In the genomic region with DNA sequence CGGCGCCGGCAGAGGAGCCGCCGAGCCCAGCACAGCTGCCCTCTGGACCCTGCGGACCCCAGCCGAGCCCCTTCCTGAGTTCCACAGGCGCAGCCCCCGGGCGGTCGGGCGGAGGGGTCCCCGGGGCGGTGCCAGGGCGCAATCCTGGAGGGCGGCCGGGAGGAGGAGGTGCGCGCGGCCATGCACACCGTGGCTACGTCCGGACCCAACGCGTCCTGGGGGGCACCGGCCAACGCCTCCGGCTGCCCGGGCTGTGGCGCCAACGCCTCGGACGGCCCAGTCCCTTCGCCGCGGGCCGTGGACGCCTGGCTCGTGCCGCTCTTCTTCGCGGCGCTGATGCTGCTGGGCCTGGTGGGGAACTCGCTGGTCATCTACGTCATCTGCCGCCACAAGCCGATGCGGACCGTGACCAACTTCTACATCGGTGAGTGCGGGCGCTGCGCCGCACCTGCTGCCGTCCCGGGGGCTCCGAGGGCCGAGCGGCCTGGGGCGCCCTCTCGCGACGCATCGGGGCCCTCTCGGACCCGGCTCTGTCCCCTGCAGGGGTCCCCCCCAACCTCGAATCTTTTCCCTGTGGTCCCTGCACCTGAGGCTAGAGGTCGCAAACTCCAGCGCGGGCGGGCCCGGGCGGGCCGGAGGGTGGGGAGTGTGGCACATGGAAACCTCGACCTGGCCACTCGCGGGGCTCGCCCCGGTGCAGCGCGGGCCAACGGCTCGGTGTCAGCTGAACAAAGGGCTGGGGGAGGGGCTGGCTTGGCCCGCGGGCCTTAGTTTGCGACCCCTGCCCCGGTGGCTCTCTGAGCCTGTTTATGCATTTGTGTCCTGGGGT, we compare ENCODE assay signal across 1 cellular context.
TF ChIP-seq lines count a peak whose summit lies in the region.

A gene (plus strand): TSS at position 11 of the 829 bp plus-strand sequence. CDS start 170 bp downstream, at position 181.

TF ChIP-seq in HepG2, 621 proteins besides CTCF, POLR2A, EP300 and RAD21 (continued from another document and continues in another):
- TF ChIP-seq, protein P1, sequence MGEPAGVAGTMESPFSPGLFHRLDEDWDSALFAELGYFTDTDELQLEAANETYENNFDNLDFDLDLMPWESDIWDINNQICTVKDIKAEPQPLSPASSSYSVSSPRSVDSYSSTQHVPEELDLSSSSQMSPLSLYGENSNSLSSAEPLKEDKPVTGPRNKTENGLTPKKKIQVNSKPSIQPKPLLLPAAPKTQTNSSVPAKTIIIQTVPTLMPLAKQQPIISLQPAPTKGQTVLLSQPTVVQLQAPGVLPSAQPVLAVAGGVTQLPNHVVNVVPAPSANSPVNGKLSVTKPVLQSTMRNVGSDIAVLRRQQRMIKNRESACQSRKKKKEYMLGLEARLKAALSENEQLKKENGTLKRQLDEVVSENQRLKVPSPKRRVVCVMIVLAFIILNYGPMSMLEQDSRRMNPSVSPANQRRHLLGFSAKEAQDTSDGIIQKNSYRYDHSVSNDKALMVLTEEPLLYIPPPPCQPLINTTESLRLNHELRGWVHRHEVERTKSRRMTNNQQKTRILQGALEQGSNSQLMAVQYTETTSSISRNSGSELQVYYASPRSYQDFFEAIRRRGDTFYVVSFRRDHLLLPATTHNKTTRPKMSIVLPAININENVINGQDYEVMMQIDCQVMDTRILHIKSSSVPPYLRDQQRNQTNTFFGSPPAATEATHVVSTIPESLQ (CRISPR knock-in tag; conservative IDR thresholded peaks at IDR 0.05) = no peak
- TF ChIP-seq ZNF33B (CRISPR knock-in tag; IDR thresholded peaks at IDR 0.05) (no peak), SATB2 (CRISPR knock-in tag; IDR thresholded peaks at IDR 0.05) (no peak), ZMYM3 (CRISPR knock-in tag; IDR thresholded peaks at IDR 0.05) (0 out of 2 replicates have a peak, but pooled peaks have one; percentile 12), ZNF256 (CRISPR knock-in tag; conservative IDR thresholded peaks at IDR 0.05) (no peak), CBX2 (IDR thresholded peaks at IDR 0.05; ENCODE audit: low read depth, low read length) (no peak), CBX2 (CRISPR knock-in tag; IDR thresholded peaks at IDR 0.05; ENCODE audit: low read depth) (no peak), KLF12 (CRISPR knock-in tag; IDR thresholded peaks at IDR 0.05; ENCODE audit: borderline replicate concordance) (peak; percentile 82), MEIS1 (CRISPR knock-in tag; IDR thresholded peaks at IDR 0.05; ENCODE audit: borderline replicate concordance) (no peak), TAF1 (CRISPR knock-in tag; IDR thresholded peaks at IDR 0.05) (0 out of 2 replicates have a peak, but pooled peaks have one; percentile 31), ZFP37 (CRISPR knock-in tag; IDR thresholded peaks at IDR 0.05; ENCODE audit: borderline replicate concordance) (no peak), GLI4 (CRISPR knock-in tag; IDR thresholded peaks at IDR 0.05; ENCODE audit: borderline replicate concordance) (no peak), ZNF644 (CRISPR knock-in tag; IDR thresholded peaks at IDR 0.05; ENCODE audit: low read depth) (no peak), SNAI1 (CRISPR knock-in tag; IDR thresholded peaks at IDR 0.05; ENCODE audit: borderline replicate concordance) (no peak; the same call in 1 of the 2 replicates), NKX3-1 (CRISPR knock-in tag; IDR thresholded peaks at IDR 0.05) (peak; percentile 35; the same call in 1 of the 2 replicates), PHF5A (CRISPR knock-in tag; IDR thresholded peaks at IDR 0.05; ENCODE audit: low read depth, unreplicated experiment) (peak; percentile 77), ZEB1 (IDR thresholded peaks at IDR 0.05; ENCODE audit: insufficient replicate concordance, low read depth) (peak; percentile 22), ELF3 (CRISPR knock-in tag; IDR thresholded peaks at IDR 0.05) (no peak), ZBTB38 (CRISPR knock-in tag; IDR thresholded peaks at IDR 0.05) (peak; percentile 90), ZNF34 (CRISPR knock-in tag; IDR thresholded peaks at IDR 0.05; ENCODE audit: borderline replicate concordance) (no peak), SP1 (IDR thresholded peaks at IDR 0.05) (no peak), SP1 (CRISPR knock-in tag; IDR thresholded peaks at IDR 0.05) (peak; percentile 51), ZNF83 (CRISPR knock-in tag; IDR thresholded peaks at IDR 0.05; ENCODE audit: borderline replicate concordance) (0 out of 2 replicates have a peak, but pooled peaks have one; percentile 45), MAFF (IDR thresholded peaks at IDR 0.05; ENCODE audit: low read depth, low read length) (no peak), ZNF335 (CRISPR knock-in tag; IDR thresholded peaks at IDR 0.05) (no peak), RBAK (CRISPR knock-in tag; IDR thresholded peaks at IDR 0.05) (no peak), SMYD3 (CRISPR knock-in tag; IDR thresholded peaks at IDR 0.05) (peak; percentile 65; the same call in 1 of the 2 replicates), ZNF773 (CRISPR knock-in tag; IDR thresholded peaks at IDR 0.05; ENCODE audit: borderline replicate concordance) (peak; percentile 51; the same call in 1 of the 2 replicates), KLF11 (CRISPR knock-in tag; IDR thresholded peaks at IDR 0.05) (0 out of 2 replicates have a peak, but pooled peaks have one; percentile 22), MAFK (conservative IDR thresholded peaks at IDR 0.05 in 1 of 2, IDR thresholded peaks at IDR 0.05 in 1 of 2; ENCODE audit: low read length in 2 of 2) (no peak), CBX1 (IDR thresholded peaks at IDR 0.05; ENCODE audit: low read depth) (no peak)
- TF ChIP-seq, protein P2, sequence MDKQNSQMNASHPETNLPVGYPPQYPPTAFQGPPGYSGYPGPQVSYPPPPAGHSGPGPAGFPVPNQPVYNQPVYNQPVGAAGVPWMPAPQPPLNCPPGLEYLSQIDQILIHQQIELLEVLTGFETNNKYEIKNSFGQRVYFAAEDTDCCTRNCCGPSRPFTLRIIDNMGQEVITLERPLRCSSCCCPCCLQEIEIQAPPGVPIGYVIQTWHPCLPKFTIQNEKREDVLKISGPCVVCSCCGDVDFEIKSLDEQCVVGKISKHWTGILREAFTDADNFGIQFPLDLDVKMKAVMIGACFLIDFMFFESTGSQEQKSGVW (CRISPR knock-in tag; IDR thresholded peaks at IDR 0.05; ENCODE audit: borderline replicate concordance) = no peak
- TF ChIP-seq, protein P3, sequence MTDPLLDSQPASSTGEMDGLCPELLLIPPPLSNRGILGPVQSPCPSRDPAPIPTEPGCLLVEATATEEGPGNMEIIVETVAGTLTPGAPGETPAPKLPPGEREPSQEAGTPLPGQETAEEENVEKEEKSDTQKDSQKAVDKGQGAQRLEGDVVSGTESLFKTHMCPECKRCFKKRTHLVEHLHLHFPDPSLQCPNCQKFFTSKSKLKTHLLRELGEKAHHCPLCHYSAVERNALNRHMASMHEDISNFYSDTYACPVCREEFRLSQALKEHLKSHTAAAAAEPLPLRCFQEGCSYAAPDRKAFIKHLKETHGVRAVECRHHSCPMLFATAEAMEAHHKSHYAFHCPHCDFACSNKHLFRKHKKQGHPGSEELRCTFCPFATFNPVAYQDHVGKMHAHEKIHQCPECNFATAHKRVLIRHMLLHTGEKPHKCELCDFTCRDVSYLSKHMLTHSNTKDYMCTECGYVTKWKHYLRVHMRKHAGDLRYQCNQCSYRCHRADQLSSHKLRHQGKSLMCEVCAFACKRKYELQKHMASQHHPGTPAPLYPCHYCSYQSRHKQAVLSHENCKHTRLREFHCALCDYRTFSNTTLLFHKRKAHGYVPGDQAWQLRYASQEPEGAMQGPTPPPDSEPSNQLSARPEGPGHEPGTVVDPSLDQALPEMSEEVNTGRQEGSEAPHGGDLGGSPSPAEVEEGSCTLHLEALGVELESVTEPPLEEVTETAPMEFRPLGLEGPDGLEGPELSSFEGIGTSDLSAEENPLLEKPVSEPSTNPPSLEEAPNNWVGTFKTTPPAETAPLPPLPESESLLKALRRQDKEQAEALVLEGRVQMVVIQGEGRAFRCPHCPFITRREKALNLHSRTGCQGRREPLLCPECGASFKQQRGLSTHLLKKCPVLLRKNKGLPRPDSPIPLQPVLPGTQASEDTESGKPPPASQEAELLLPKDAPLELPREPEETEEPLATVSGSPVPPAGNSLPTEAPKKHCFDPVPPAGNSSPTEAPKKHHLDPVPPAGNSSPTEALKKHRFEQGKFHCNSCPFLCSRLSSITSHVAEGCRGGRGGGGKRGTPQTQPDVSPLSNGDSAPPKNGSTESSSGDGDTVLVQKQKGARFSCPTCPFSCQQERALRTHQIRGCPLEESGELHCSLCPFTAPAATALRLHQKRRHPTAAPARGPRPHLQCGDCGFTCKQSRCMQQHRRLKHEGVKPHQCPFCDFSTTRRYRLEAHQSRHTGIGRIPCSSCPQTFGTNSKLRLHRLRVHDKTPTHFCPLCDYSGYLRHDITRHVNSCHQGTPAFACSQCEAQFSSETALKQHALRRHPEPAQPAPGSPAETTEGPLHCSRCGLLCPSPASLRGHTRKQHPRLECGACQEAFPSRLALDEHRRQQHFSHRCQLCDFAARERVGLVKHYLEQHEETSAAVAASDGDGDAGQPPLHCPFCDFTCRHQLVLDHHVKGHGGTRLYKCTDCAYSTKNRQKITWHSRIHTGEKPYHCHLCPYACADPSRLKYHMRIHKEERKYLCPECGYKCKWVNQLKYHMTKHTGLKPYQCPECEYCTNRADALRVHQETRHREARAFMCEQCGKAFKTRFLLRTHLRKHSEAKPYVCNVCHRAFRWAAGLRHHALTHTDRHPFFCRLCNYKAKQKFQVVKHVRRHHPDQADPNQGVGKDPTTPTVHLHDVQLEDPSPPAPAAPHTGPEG (CRISPR knock-in tag; IDR thresholded peaks at IDR 0.05) = peak; percentile 95
- TF ChIP-seq, protein P4, sequence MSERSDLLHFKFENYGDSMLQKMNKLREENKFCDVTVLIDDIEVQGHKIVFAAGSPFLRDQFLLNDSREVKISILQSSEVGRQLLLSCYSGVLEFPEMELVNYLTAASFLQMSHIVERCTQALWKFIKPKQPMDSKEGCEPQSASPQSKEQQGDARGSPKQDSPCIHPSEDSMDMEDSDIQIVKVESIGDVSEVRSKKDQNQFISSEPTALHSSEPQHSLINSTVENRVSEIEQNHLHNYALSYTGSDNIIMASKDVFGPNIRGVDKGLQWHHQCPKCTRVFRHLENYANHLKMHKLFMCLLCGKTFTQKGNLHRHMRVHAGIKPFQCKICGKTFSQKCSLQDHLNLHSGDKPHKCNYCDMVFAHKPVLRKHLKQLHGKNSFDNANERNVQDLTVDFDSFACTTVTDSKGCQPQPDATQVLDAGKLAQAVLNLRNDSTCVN (CRISPR knock-in tag; IDR thresholded peaks at IDR 0.05; ENCODE audit: borderline replicate concordance) = no peak
- TF ChIP-seq, protein P5, sequence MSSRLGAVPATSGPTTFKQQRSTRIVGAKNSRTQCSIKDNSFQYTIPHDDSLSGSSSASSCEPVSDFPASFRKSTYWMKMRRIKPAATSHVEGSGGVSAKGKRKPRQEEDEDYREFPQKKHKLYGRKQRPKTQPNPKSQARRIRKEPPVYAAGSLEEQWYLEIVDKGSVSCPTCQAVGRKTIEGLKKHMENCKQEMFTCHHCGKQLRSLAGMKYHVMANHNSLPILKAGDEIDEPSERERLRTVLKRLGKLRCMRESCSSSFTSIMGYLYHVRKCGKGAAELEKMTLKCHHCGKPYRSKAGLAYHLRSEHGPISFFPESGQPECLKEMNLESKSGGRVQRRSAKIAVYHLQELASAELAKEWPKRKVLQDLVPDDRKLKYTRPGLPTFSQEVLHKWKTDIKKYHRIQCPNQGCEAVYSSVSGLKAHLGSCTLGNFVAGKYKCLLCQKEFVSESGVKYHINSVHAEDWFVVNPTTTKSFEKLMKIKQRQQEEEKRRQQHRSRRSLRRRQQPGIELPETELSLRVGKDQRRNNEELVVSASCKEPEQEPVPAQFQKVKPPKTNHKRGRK (CRISPR knock-in tag; IDR thresholded peaks at IDR 0.05) = no peak
- TF ChIP-seq, protein P6, sequence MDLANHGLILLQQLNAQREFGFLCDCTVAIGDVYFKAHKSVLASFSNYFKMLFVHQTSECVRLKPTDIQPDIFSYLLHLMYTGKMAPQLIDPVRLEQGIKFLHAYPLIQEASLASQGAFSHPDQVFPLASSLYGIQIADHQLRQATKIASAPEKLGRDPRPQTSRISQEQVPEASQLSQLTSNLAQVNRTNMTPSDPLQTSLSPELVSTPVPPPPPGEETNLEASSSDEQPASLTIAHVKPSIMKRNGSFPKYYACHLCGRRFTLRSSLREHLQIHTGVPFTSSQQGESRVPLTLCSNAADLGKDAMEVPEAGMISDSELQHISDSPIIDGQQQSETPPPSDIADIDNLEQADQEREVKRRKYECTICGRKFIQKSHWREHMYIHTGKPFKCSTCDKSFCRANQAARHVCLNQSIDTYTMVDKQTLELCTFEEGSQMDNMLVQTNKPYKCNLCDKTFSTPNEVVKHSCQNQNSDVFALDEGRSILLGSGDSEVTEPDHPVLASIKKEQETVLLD (CRISPR knock-in tag; IDR thresholded peaks at IDR 0.05; ENCODE audit: low read depth) = peak; percentile 40; the same call in 1 of the 2 replicates
- TF ChIP-seq, protein P7, sequence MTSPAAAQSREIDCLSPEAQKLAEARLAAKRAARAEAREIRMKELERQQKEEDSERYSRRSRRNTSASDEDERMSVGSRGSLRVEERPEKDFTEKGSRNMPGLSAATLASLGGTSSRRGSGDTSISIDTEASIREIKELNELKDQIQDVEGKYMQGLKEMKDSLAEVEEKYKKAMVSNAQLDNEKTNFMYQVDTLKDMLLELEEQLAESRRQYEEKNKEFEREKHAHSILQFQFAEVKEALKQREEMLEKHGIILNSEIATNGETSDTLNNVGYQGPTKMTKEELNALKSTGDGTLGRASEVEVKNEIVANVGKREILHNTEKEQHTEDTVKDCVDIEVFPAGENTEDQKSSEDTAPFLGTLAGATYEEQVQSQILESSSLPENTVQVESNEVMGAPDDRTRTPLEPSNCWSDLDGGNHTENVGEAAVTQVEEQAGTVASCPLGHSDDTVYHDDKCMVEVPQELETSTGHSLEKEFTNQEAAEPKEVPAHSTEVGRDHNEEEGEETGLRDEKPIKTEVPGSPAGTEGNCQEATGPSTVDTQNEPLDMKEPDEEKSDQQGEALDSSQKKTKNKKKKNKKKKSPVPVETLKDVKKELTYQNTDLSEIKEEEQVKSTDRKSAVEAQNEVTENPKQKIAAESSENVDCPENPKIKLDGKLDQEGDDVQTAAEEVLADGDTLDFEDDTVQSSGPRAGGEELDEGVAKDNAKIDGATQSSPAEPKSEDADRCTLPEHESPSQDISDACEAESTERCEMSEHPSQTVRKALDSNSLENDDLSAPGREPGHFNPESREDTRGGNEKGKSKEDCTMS (CRISPR knock-in tag; conservative IDR thresholded peaks at IDR 0.05) = no peak
